In genomic region chr11:108246309-108246708, GRCh38 we compare ENCODE assay signal across 16 cellular contexts. TPM values are rescaled to one million over a fixed set of nuclear protein-coding genes. Genes with fewer than 3 reads are reported as not detected.
DNase-seq lines count a peak whose midpoint lies in the region; ATAC-seq and TF ChIP-seq lines count a peak whose summit lies in the region.
"Had no signal": no experiment of that assay in that cellular context is flagged by ENCODE, and none has a peak within 500 bp of the region (broad histone marks: within the 10 kb centered on the region; RNA-seq: fewer than 3 reads in every experiment).

No MANE protein-coding gene starts in this region.

- no peak for ATAC-seq in activated T-cell treated with anti-CD3 and anti-CD28 coated beads, Interleukin-2, amount 50 U/mL, for 72 hours (replicated peaks in 1 of 2)
- no peak for ATAC-seq in activated naive CD8-positive, alpha-beta T cell treated with anti-CD3 and anti-CD28 coated beads, Interleukin-2, amount 50 U/mL, for 24 hours
- no peak for ATAC-seq in natural killer cell
- ATAC-seq in HG03280 (IDR thresholded peaks at IDR 0.05; ENCODE audit: unreplicated experiment), result no peak
- ATAC-seq: Panc1 had no signal

- CTCF ChIA-PET in CD4-positive, alpha-beta memory T cell (lab: Charles Lee; ENCODE audit: partially characterized antibody), result no interaction called here

- DNase-seq in activated T-cell treated with anti-CD3 and anti-CD28 coated beads, Interleukin-2, amount 50 U/mL, for 72 hours, result no peak
- no peak for DNase-seq in activated T-cell treated with anti-CD3 and anti-CD28 coated beads for 4 hours
- no peak for DNase-seq in CD4-positive, alpha-beta memory T cell
- DNase-seq in activated naive CD8-positive, alpha-beta T cell treated with anti-CD3 and anti-CD28 coated beads, Interleukin-2, amount 50 U/mL, for 24 hours, result no peak
- no peak for DNase-seq in natural killer cell
- no peak for DNase-seq in OCI-M2 (lab: John Stamatoyannopoulos, UW; ENCODE audit: unreplicated experiment)
- DNase-seq in NOMO-1 treated with dmso at 0.1 percent for 144 hours (lab: John Stamatoyannopoulos, UW; ENCODE audit: unreplicated experiment), result no peak
- DNase-seq: C1 segment of cervical spinal cord, Calu3, DMS53, GOT3, NCI-H1092, NCI-H510A treated with DMSO at 0.1 percent for 48 hours, NCI-H82 had no signal

- intact Hi-C loops in CD4-positive, alpha-beta memory T cell (cut with micrococcal nuclease), result no loop called here
- intact Hi-C loops in natural killer cell (cut with micrococcal nuclease), result no loop called here

- H3K36me3 Mint-ChIP-seq in activated T-cell treated with anti-CD3 and anti-CD28 coated beads, Interleukin-2, amount 50 U/mL, for 72 hours (ENCODE audit: insufficient read depth in 2 of 2), result peaks cover 0 to 11% of the 10 kb centered on the region in 2 donors
- peaks cover 55 to 62% of the 10 kb centered on the region in 2 donors for H3K36me3 Mint-ChIP-seq in CD4-positive, alpha-beta memory T cell
- H3K36me3 Mint-ChIP-seq in activated naive CD8-positive, alpha-beta T cell treated with anti-CD3 and anti-CD28 coated beads, Interleukin-2, amount 50 U/mL, for 24 hours (ENCODE audit: low read depth), result peaks cover 39% of the 10 kb centered on the region
- peaks cover 19% of the 10 kb centered on the region for H3K36me3 Mint-ChIP-seq in natural killer cell

- no peak overlapping the region for H3K4me3 ChIP-seq in CD4-positive, alpha-beta memory T cell (ENCODE audit: low read length in 2 of 2)

- peak overlapping the region in 1 of 2 donors; percentile 20 for H3K4me3 Mint-ChIP-seq in activated T-cell treated with anti-CD3 and anti-CD28 coated beads, Interleukin-2, amount 50 U/mL, for 72 hours
- H3K4me3 Mint-ChIP-seq in CD4-positive, alpha-beta memory T cell, result peak overlapping the region in 2 of 8 donors; percentile 36 to 42
- peak overlapping the region; percentile 24 for H3K4me3 Mint-ChIP-seq in activated naive CD8-positive, alpha-beta T cell treated with anti-CD3 and anti-CD28 coated beads, Interleukin-2, amount 50 U/mL, for 24 hours
- H3K4me3 Mint-ChIP-seq in natural killer cell, result no peak overlapping the region

- no peak overlapping the region for H3K27ac ChIP-seq in CD4-positive, alpha-beta memory T cell (ENCODE audit: low read depth, low read length)

- no peak for TF ChIP-seq CTCF in natural killer cell (IDR thresholded peaks at IDR 0.05)

- peak overlapping the region; percentile 10 for H3K27ac Mint-ChIP-seq in activated T-cell treated with anti-CD3 and anti-CD28 coated beads, Interleukin-2, amount 50 U/mL, for 72 hours
- peak overlapping the region; percentile 54 to 92 (median 72) for H3K27ac Mint-ChIP-seq in CD4-positive, alpha-beta memory T cell
- H3K27ac Mint-ChIP-seq in activated naive CD8-positive, alpha-beta T cell treated with anti-CD3 and anti-CD28 coated beads, Interleukin-2, amount 50 U/mL, for 24 hours, result peak overlapping the region; percentile 53
- peak overlapping the region; percentile 76 to 88 for H3K27ac Mint-ChIP-seq in natural killer cell

- peaks cover 75% of the 10 kb centered on the region for H3K4me1 Mint-ChIP-seq in activated T-cell treated with anti-CD3 and anti-CD28 coated beads, Interleukin-2, amount 50 U/mL, for 72 hours (ENCODE audit: low read depth)
- H3K4me1 Mint-ChIP-seq in CD4-positive, alpha-beta memory T cell, result peaks cover 47 to 70% (median 56%) of the 10 kb centered on the region in 4 donors
- peaks cover 77% of the 10 kb centered on the region for H3K4me1 Mint-ChIP-seq in activated naive CD8-positive, alpha-beta T cell treated with anti-CD3 and anti-CD28 coated beads, Interleukin-2, amount 50 U/mL, for 24 hours
- H3K4me1 Mint-ChIP-seq in natural killer cell, result peaks cover 35 to 43% of the 10 kb centered on the region in 2 donors

- H3K9me3 ChIP-seq in CD4-positive, alpha-beta memory T cell (ENCODE audit: control insufficient read depth in 1 of 2, low read length in 2 of 2), result no peaks in the 10 kb centered on the region

- POLR2A ChIA-PET in CD4-positive, alpha-beta memory T cell (lab: Charles Lee; ENCODE audit: partially characterized antibody), result interaction anchor here (0.7 to 3.9 kb wide), 5 partner anchors 10 to 27 kb away, joined by 3 to 46 read pairs (median 8); partner anchors contain the start of genes ATM and NPAT

- H3K27me3 ChIP-seq in CD4-positive, alpha-beta memory T cell (ENCODE audit: insufficient read depth, low read length), result no peaks in the 10 kb centered on the region

- peaks cover 81% of the 10 kb centered on the region for H3K4me1 ChIP-seq in CD4-positive, alpha-beta memory T cell (ENCODE audit: insufficient read depth, low read length)

- H3K9me3 Mint-ChIP-seq in activated T-cell treated with anti-CD3 and anti-CD28 coated beads, Interleukin-2, amount 50 U/mL, for 72 hours, result no peaks in the 10 kb centered on the region
- H3K9me3 Mint-ChIP-seq in CD4-positive, alpha-beta memory T cell, result no peaks in the 10 kb centered on the region
- H3K9me3 Mint-ChIP-seq in activated naive CD8-positive, alpha-beta T cell treated with anti-CD3 and anti-CD28 coated beads, Interleukin-2, amount 50 U/mL, for 24 hours, result no peaks in the 10 kb centered on the region
- no peaks in the 10 kb centered on the region for H3K9me3 Mint-ChIP-seq in natural killer cell

- peaks cover 21% of the 10 kb centered on the region for H3K36me3 ChIP-seq in CD4-positive, alpha-beta memory T cell (ENCODE audit: insufficient read depth, low read length)

- no peaks in the 10 kb centered on the region for H3K27me3 Mint-ChIP-seq in activated T-cell treated with anti-CD3 and anti-CD28 coated beads, Interleukin-2, amount 50 U/mL, for 72 hours (ENCODE audit: low read depth)
- H3K27me3 Mint-ChIP-seq in CD4-positive, alpha-beta memory T cell, result no peaks in the 10 kb centered on the region
- H3K27me3 Mint-ChIP-seq in activated naive CD8-positive, alpha-beta T cell treated with anti-CD3 and anti-CD28 coated beads, Interleukin-2, amount 50 U/mL, for 24 hours, result no peaks in the 10 kb centered on the region
- H3K27me3 Mint-ChIP-seq in natural killer cell (ENCODE audit: low read depth in 2 of 2), result no peaks in the 10 kb centered on the region

RNA-seq across cellular contexts. Expression of gene ATM, which starts 23.4 kb away (rescaled TPM):
- total RNA-seq in activated T-cell treated with anti-CD3 and anti-CD28 coated beads, Interleukin-2, amount 50 U/mL, for 72 hours, result 10 to 100 TPM; 45.7 to 55.0 TPM
- total RNA-seq in CD4-positive, alpha-beta memory T cell, result 100 to 1,000 TPM; 525 to 555 TPM
- polyA plus RNA-seq in CD4-positive, alpha-beta memory T cell, result 10 to 100 TPM; 48.6 to 59.0 TPM
- 100 to 1,000 TPM; 502 to 568 (median 539) TPM for total RNA-seq in natural killer cell

RNA-seq across cellular contexts. Expression of gene NPAT, which starts 23.9 kb away (rescaled TPM):
- 10 to 100 TPM; 22.8 to 24.8 TPM for total RNA-seq in activated T-cell treated with anti-CD3 and anti-CD28 coated beads, Interleukin-2, amount 50 U/mL, for 72 hours
- 10 to 100 TPM; 67.6 to 71.3 TPM for total RNA-seq in CD4-positive, alpha-beta memory T cell
- polyA plus RNA-seq in CD4-positive, alpha-beta memory T cell, result 10 to 100 TPM; 24.8 to 34.0 TPM
- 10 to 100 TPM; 34.8 to 42.6 (median 36.1) TPM for total RNA-seq in natural killer cell

Comparison
In these comparisons a context has a peak if more than half of its experiments do, and no peak if none do; other contexts are left out.
1. H3K27ac Mint-ChIP-seq: peak in every context shown above with its lines; median percentile 82 in natural killer cell; 72 in CD4-positive, alpha-beta memory T cell; 53 in activated naive CD8-positive, alpha-beta T cell treated with anti-CD3 and anti-CD28 coated beads, Interleukin-2, amount 50 U/mL, for 24 hours; 10 in activated T-cell treated with anti-CD3 and anti-CD28 coated beads, Interleukin-2, amount 50 U/mL, for 72 hours.
2. RNA of gene ATM, which starts 23.4 kb away (total RNA-seq): 525 to 555 TPM in CD4-positive, alpha-beta memory T cell and 502 to 568 TPM in natural killer cell; 45.7 to 55.0 TPM in activated T-cell treated with anti-CD3 and anti-CD28 coated beads, Interleukin-2, amount 50 U/mL, for 72 hours; every median in the first group is over 4 times any median in the second.